Comparison of ENCODE assay signal across 1 cellular context in the genomic region with DNA sequence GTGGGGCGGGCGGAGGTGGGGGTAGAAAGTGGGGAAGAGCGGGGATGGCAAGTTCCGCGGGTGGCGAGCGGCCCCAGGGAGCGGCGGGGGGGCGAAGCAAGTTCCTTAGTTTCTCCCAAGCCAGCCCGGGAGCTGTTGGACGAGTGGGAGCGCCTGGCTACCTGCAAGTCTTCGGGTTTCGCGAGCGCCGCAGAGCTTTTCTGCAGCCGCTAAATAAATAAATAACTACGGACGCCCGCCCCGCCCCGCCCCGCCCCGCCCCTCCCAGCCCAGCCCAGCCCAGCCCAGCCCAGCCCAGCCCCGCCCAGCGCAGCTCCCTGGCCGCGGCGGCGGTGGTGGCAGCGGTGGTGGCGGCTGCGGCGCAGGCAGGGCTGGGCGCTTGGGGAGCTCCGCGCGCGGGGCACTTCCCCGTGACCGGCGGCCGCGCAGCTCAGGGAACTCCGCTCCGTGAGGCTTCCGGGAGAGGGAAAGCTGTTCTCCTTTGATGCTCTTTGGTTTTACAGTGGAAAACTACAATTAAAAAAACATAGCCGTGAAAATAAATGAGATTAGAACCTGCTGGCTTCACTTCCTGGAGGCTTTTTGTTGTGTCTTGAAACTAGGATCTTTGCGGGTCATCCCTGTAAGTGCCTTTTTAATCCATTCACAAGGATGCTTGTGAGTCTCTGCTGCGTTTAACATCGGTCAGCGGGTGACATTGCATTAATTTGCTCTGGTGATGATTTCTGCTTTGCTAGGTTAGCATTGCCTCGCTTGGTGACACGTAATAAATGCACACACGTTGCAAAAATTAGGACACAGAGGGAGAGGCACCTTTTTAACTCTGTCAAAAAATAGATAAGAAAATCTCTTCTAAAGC.
TF ChIP-seq lines count a peak whose summit lies in the region.

Gene UBE2L5, plus strand, starts transcription at position 438 of the 859 bp plus-strand sequence. CDS start 5,498 bp downstream, outside the sequence.

TF ChIP-seq in HepG2, 621 proteins besides CTCF, POLR2A, EP300 and RAD21 (continued from another document):
- TF ChIP-seq ZBTB4 (CRISPR knock-in tag; IDR thresholded peaks at IDR 0.05; ENCODE audit: borderline replicate concordance) (no peak), HNRNPLL (IDR thresholded peaks at IDR 0.05; ENCODE audit: low read depth, low read length, poor library complexity, severe bottlenecking) (peak; percentile 58), ZNF264 (CRISPR knock-in tag; IDR thresholded peaks at IDR 0.05) (no peak), HMG20A (CRISPR knock-in tag; IDR thresholded peaks at IDR 0.05; ENCODE audit: borderline replicate concordance) (no peak), ZNF138 (CRISPR knock-in tag; IDR thresholded peaks at IDR 0.05; ENCODE audit: low read depth) (no peak), BHLHE40 (IDR thresholded peaks at IDR 0.05; ENCODE audit: low read length) (no peak), PCBP1 (IDR thresholded peaks at IDR 0.05; ENCODE audit: borderline replicate concordance, low read depth, low read length) (no peak), ESRRA (CRISPR knock-in tag; IDR thresholded peaks at IDR 0.05; ENCODE audit: low read depth) (no peak), SCMH1 (CRISPR knock-in tag; IDR thresholded peaks at IDR 0.05; ENCODE audit: borderline replicate concordance) (no peak), RBM39 (IDR thresholded peaks at IDR 0.05; ENCODE audit: low read depth, low read length, poor library complexity, severe bottlenecking) (no peak), HNRNPK (IDR thresholded peaks at IDR 0.05; ENCODE audit: low read depth, low read length, poor library complexity, severe bottlenecking) (peak; percentile 81), KLF6 (CRISPR knock-in tag; IDR thresholded peaks at IDR 0.05) (no peak), ZNF720 (CRISPR knock-in tag; IDR thresholded peaks at IDR 0.05) (no peak), GZF1 (CRISPR knock-in tag; IDR thresholded peaks at IDR 0.05) (no peak), ZBTB38 (CRISPR knock-in tag; IDR thresholded peaks at IDR 0.05) (no peak), ZBTB7A (CRISPR knock-in tag; IDR thresholded peaks at IDR 0.05) (no peak), DMAP1 (CRISPR knock-in tag; IDR thresholded peaks at IDR 0.05) (no peak), EZH2 (conservative IDR thresholded peaks at IDR 0.05; ENCODE audit: low read depth, low read length) (no peak), SAP130 (CRISPR knock-in tag; IDR thresholded peaks at IDR 0.05; ENCODE audit: low read depth) (no peak), CBX2 (IDR thresholded peaks at IDR 0.05; ENCODE audit: low read depth, low read length) (peak; percentile 88), CBX2 (CRISPR knock-in tag; IDR thresholded peaks at IDR 0.05; ENCODE audit: low read depth) (no peak)
- TF ChIP-seq, protein P1, sequence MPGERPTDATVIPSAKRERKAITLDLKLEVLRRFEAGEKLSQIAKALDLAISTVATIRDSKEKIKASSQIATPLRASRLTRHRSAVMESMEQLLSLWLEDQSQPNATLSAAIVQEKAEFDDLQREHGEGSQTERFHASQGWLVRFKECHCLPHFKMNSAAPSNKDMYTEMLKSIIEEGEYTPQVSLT (CRISPR knock-in tag; IDR thresholded peaks at IDR 0.05; ENCODE audit: borderline replicate concordance, low read depth): no peak
